14 cellular contexts compared by ENCODE assay signal in genomic region chr11:64253481-64253880, GRCh38. TPM values are rescaled to one million over a fixed set of nuclear protein-coding genes. Genes with fewer than 3 reads are reported as not detected.
DNase-seq lines count a peak whose midpoint lies in the region; FAIRE-seq and TF ChIP-seq lines count a peak whose summit lies in the region.
"Had no signal": no experiment of that assay in that cellular context is flagged by ENCODE, and none has a peak within 500 bp of the region (broad histone marks: within the 10 kb centered on the region; RNA-seq: fewer than 3 reads in every experiment).

No MANE protein-coding gene starts in this region.

- in situ Hi-C loops in KBM-7 (cut with MboI; ENCODE audit: low pct_unique_long_range_greater_than_20kb, low sequenced_read_pairs), result no loop called here

- FAIRE-seq in urothelium cell line (lab: Jason Lieb, UNC), result no peak
- FAIRE-seq: kidney, pancreas had no signal

- POLR2A ChIA-PET in AG04449 (lab: Yijun Ruan, JAX), result no interaction called here

- no peak for DNase-seq in AG04449 (ENCODE audit: low read depth, low spot score)
- DNase-seq in EH (ENCODE audit: low read depth), result peak; percentile 52
- peak in 34 of 56 donors; percentile 7 to 75 (median 45) for DNase-seq in amygdala (lab: John Stamatoyannopoulos, UW)
- peak; percentile 71 for DNase-seq in medulla oblongata (ENCODE audit: extremely low spot score)
- DNase-seq in KBM-7, result no peak
- no peak for DNase-seq in activated naive CD4-positive, alpha-beta T cell (lab: John Stamatoyannopoulos, UW)
- no peak for DNase-seq in urothelium cell line (ENCODE audit: low spot score)
- no peak for DNase-seq in H4 (ENCODE audit: low spot score)
- DNase-seq: Caco-2, kidney, NCI-H1105, NCI-H526 treated with DMSO at 0.1 percent for 48 hours, pancreas, testis had no signal

- CTCF ChIA-PET in AG04449 (lab: Yijun Ruan, JAX), result interaction anchor here (0.6 to 1.7 kb wide), 4 partner anchors 8 to 69 kb away, joined by 3 to 8 read pairs (median 3); no protein-coding TSS in a partner anchor

- H3K4me3 ChIP-seq in AG04449 (ENCODE audit: low read depth, low read length), result peak overlapping the region; percentile 82; the same call in 1 of the 2 replicates
- H3K4me3 ChIP-seq: testis had no signal

- TF ChIP-seq CTCF in AG04449 (IDR thresholded peaks at IDR 0.05; ENCODE audit: insufficient read depth, low read length, missing control alignments), result no peak

RNA-seq across cellular contexts. Expression of gene PLCB3, which starts 2.2 kb away (rescaled TPM):
- total RNA-seq in H4 (2014; rRNA removed; shearing (Covaris generic)), result 10.8 and 12.6 TPM in 2 replicates

RNA-seq across cellular contexts. Expression of gene PPP1R14B, which starts 6.7 kb away (rescaled TPM):
- total RNA-seq in H4 (2014; rRNA removed; shearing (Covaris generic)), result 242 and 321 TPM in 2 replicates

RNA-seq across cellular contexts. Expression of gene FKBP2, which starts 12.6 kb away (rescaled TPM):
- 65.7 and 97.7 TPM in 2 replicates for total RNA-seq in H4 (2014; rRNA removed; shearing (Covaris generic))

RNA-seq across cellular contexts. Expression of gene VEGFB, which starts 19.1 kb away (rescaled TPM):
- total RNA-seq in H4 (2014; rRNA removed; shearing (Covaris generic)), result 28.8 and 51.6 TPM in 2 replicates

RNA-seq across cellular contexts. Expression of gene DNAJC4, which starts 23.1 kb away (rescaled TPM):
- 2.5 and 4.5 TPM in 2 replicates for total RNA-seq in H4 (2014; rRNA removed; shearing (Covaris generic))

Comparison
In these comparisons a context has a peak if more than half of its experiments do, and no peak if none do; other contexts are left out.
1. DNase-seq: peak in EH (single experiment), amygdala (34 of 56) and medulla oblongata (single experiment); none in AG04449 (single experiment), KBM-7 (single experiment), activated naive CD4-positive, alpha-beta T cell (0 of 4), urothelium cell line (single experiment) and H4 (single experiment).